Comparison of ENCODE assay signal across 13 cellular contexts in the genomic region with DNA sequence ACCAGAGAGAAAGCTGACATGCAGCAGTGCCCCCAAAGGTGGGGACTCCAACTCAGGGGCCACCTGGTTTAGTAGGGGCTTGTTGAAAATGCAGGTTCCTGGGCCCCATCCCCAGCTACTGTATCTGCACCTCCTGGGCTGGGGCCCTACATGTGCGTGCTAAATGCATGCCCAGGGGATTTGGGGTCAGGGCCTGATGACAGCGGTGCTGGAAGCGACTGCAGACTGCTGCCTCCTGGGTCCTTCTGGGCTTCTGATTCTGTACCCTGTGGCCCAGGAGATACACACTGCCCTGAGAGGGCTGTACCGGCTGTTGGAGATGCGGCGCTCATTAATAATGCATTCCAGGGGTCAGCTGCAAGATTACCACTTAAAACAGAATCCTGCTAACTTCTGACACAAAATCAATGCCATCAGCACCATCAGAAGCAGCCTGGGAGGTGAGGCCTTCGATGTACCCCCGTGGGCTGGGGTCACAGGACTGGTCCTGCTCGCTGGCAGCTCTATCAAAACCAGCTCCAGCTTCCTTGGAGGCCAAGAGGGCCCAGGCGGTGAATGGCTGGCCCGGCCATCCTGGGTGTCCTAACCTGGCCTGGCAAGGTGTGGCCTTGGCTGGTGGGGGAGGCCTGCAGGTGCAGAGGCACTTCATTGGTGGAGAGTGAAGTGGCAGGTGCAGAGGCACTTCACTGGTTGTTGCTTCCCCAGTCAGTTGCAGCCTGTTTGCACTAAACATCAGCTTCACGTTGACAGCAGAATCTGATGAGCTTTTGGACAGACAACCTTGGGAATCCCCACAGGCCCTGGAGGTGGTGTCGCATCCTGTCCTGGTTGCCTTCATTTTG.
"Had no signal": no experiment of that assay in that cellular context is flagged by ENCODE, and none has a peak within 500 bp of the region (broad histone marks: within the 10 kb centered on the region; RNA-seq: fewer than 3 reads in every experiment).

No MANE protein-coding gene starts in this region.

- H3K4me3 ChIP-seq: esophagus muscularis mucosa, prostate gland had no signal

- H3K9me3 ChIP-seq: esophagus muscularis mucosa, prostate gland had no signal

- DNase-seq: activated CD4-positive, alpha-beta memory T cell treated with anti-CD3 and anti-CD28 coated beads for 36 hours; activated CD4-positive, alpha-beta T cell treated with anti-CD3 and anti-CD28 coated beads for 1 hour; activated naive CD4-positive, alpha-beta T cell; activated T-cell treated with anti-CD3 and anti-CD28 coated beads, Interleukin-2, amount 50 U/mL, for 4 hours; immature natural killer cell; left colon; natural killer cell; nucleus accumbens; stimulated activated CD4-positive, alpha-beta T cell treated with anti-CD3 and anti-CD28 coated beads, Interleukin-4, amount 100 ng/mL, for 1 hour; stimulated activated CD8-positive, alpha-beta memory T cell treated with anti-CD3 and anti-CD28 coated beads, Interleukin-4, amount 100 ng/mL, for 48 hours; stimulated activated naive CD8-positive, alpha-beta T cell treated with anti-CD3 and anti-CD28 coated beads, Interleukin-15, Interleukin-2, amounts not matched to agents 100 U/mL and 50 U/mL, for 24 hours had no signal

- ATAC-seq: activated T-cell treated with anti-CD3 and anti-CD28 coated beads, Interleukin-2, amount 50 U/mL, for 4 hours; left colon had no signal

- H3K27ac ChIP-seq: esophagus muscularis mucosa, prostate gland had no signal

- H3K36me3 ChIP-seq: esophagus muscularis mucosa, prostate gland had no signal

- H3K27me3 ChIP-seq: esophagus muscularis mucosa had no signal

- H3K4me1 ChIP-seq: esophagus muscularis mucosa had no signal
